8 cellular contexts compared by ENCODE assay signal in genomic region chr2:72824224-72824842, GRCh38. TPM values are rescaled to one million over a fixed set of nuclear protein-coding genes. Genes with fewer than 3 reads are reported as not detected.
DNase-seq lines count a peak whose midpoint lies in the region; ATAC-seq and TF ChIP-seq lines count a peak whose summit lies in the region.

No MANE protein-coding gene starts in this region.

- DNase-seq in AG09309 (ENCODE audit: low read depth), result peak; percentile 27
- DNase-seq in DMS79 treated with DMSO at 0.1 percent for 48 hours (lab: John Stamatoyannopoulos, UW), result no peak
- no peak for DNase-seq in COR-L47 (lab: John Stamatoyannopoulos, UW)

- H3K27ac Mint-ChIP-seq in brain, result peak overlapping the region in 3 of 5 experiments; percentile 62 to 96 (median 89)

- no peaks in the 10 kb centered on the region for H3K27me3 ChIP-seq in HUES48 (ENCODE audit: control insufficient read depth, insufficient read depth, low read length)

- H3K27me3 Mint-ChIP-seq in brain, result peaks cover 11% of the 10 kb centered on the region

- peaks cover 0 to 3% (median 0%) of the 10 kb centered on the region in 5 experiments for H3K9me3 Mint-ChIP-seq in brain

- H3K36me3 ChIP-seq in HUES48 (ENCODE audit: control insufficient read depth, insufficient read depth, low read length) (no peaks in the 10 kb centered on the region), mesodermal cell (ENCODE audit: control insufficient read depth, insufficient read depth, low read length) (peaks cover 13% of the 10 kb centered on the region)

- 80% methylated on average over 3 of the region's 4 CpGs for WGBS in mesodermal cell (ENCODE audit: insufficient coverage in 2 of 2), 2 experiments

- H3K27ac ChIP-seq in HUES48 (ENCODE audit: low read depth, low read length) (no peak overlapping the region), mesodermal cell (ENCODE audit: low read depth, low read length, severe bottlenecking) (no peak overlapping the region)

- no peak overlapping the region for H3K9ac ChIP-seq in HUES48 (ENCODE audit: low read depth, low read length)

- peaks cover 35% of the 10 kb centered on the region for H3K36me3 Mint-ChIP-seq in brain

- H3K4me1 Mint-ChIP-seq in brain, result peaks cover 62% of the 10 kb centered on the region

- peak overlapping the region; percentile 99 to 100 (median 100) for H3K4me3 Mint-ChIP-seq in brain

- no peaks in the 10 kb centered on the region for H3K9me3 ChIP-seq in HUES48 (ENCODE audit: control insufficient read depth, insufficient read depth, low read length)
- H3K9me3 ChIP-seq in mesodermal cell (ENCODE audit: control insufficient read depth, low read length), result no peaks in the 10 kb centered on the region

- H3K4me1 ChIP-seq in HUES48 (ENCODE audit: control insufficient read depth, insufficient read depth, low read length) (peaks cover 24% of the 10 kb centered on the region), mesodermal cell (ENCODE audit: control insufficient read depth, insufficient read depth, low read length, poor library complexity, severe bottlenecking) (peaks cover 17% of the 10 kb centered on the region)

- ATAC-seq in GM21381 (IDR thresholded peaks at IDR 0.05; ENCODE audit: unreplicated experiment), result no peak
- ATAC-seq in GM18907 (IDR thresholded peaks at IDR 0.05; ENCODE audit: unreplicated experiment), result no peak

- TF ChIP-seq CTCF in AG09309 (IDR thresholded peaks at IDR 0.05; ENCODE audit: control insufficient read depth, insufficient read depth, low read depth, low read length, missing control alignments) (no peak), brain (conservative IDR thresholded peaks at IDR 0.05) (no peak)

- peak overlapping the region; percentile 57 for H3K4me3 ChIP-seq in AG09309 (ENCODE audit: control insufficient read depth, low read depth, low read length)
- H3K4me3 ChIP-seq in HUES48 (ENCODE audit: low read depth, low read length), result peak overlapping the region; percentile 96
- H3K4me3 ChIP-seq in mesodermal cell (ENCODE audit: extremely low read depth, insufficient read depth, low read length, poor library complexity, severe bottlenecking), result peak overlapping the region; percentile 79

RNA-seq across cellular contexts. Expression of gene EXOC6B, which starts 1.5 kb away (rescaled TPM):
- 14.0 TPM for polyA plus RNA-seq in brain (ENCODE audit: insufficient read depth, low read depth, low replicate concordance)
- 26.3 TPM for polyA plus RNA-seq in mesodermal cell (2013, experiment 1 of 2)
- polyA plus RNA-seq in mesodermal cell (2013, experiment 2 of 2), result 26.1 TPM
